10 cellular contexts compared by ENCODE assay signal in genomic region chr20:50638015-50638847, GRCh38. TPM values are rescaled to one million over a fixed set of nuclear protein-coding genes. Genes with fewer than 3 reads are reported as not detected.
DNase-seq lines count a peak whose midpoint lies in the region; ATAC-seq, FAIRE-seq and TF ChIP-seq lines count a peak whose summit lies in the region.
"Not testable (repeated sequence)": the region's sequence is repeated elsewhere in the genome, so short reads cannot be mapped to it uniquely, and the experiment has no call there.
"Had no signal": no experiment of that assay in that cellular context is flagged by ENCODE, and none has a peak within 500 bp of the region (broad histone marks: within the 10 kb centered on the region; RNA-seq: fewer than 3 reads in every experiment).

No MANE protein-coding gene starts in this region.

- FAIRE-seq in bronchial epithelial cell (lab: Jason Lieb, UNC) = not testable (repeated sequence)

- H3K4me1 ChIP-seq in ACC112 (ENCODE audit: control insufficient read depth, insufficient read depth, low read length, unreplicated experiment) (peaks cover 22% of the 10 kb centered on the region), HUES64 (ENCODE audit: insufficient read depth, low read length) (peaks cover 32% of the 10 kb centered on the region)

- H3K27ac ChIP-seq in ACC112 (ENCODE audit: low read depth, low read length) (0 out of 2 replicates have a peak overlapping the region, but pooled peaks have one; percentile 2), HUES64 (ENCODE audit: low read depth, low read length) (peak overlapping the region; percentile 46; the same call in 1 of the 2 replicates)

- H3K9me3 ChIP-seq in HUES64 (ENCODE audit: insufficient read depth, low read depth, low read length); T-helper 17 cell (ENCODE audit: control insufficient read depth, low read length, poor library complexity, severe bottlenecking): not testable (repeated sequence)

- H3K9ac ChIP-seq in HUES64 (ENCODE audit: low read depth, low read length) = not testable (repeated sequence)

- H3K27me3 Mint-ChIP-seq in T-helper 17 cell = peaks cover 14% of the 10 kb centered on the region
- not testable (repeated sequence) for H3K27me3 Mint-ChIP-seq in progenitor cell of endocrine pancreas

- not testable (repeated sequence) for H3K4me3 ChIP-seq in ACC112 (ENCODE audit: low read depth, low read length); HUES64 (ENCODE audit: low read length); bronchial epithelial cell (ENCODE audit: low read depth, low read length); fibroblast of the aortic adventitia (ENCODE audit: low read depth, low read length)

- not testable (repeated sequence) for H3K36me3 Mint-ChIP-seq in T-helper 17 cell (ENCODE audit: low read depth); progenitor cell of endocrine pancreas (ENCODE audit: insufficient read depth)

- H3K4me1 Mint-ChIP-seq in T-helper 17 cell = not testable (repeated sequence)
- H3K4me1 Mint-ChIP-seq in progenitor cell of endocrine pancreas (ENCODE audit: low read depth) = peaks cover 13% of the 10 kb centered on the region

- H3K27ac Mint-ChIP-seq in T-helper 17 cell = peak overlapping the region; percentile 16
- peak overlapping the region; percentile 77 for H3K27ac Mint-ChIP-seq in progenitor cell of endocrine pancreas

- not testable (repeated sequence) for H2AFZ ChIP-seq in ACC112 (ENCODE audit: low read length, unreplicated experiment)

- not testable (repeated sequence) for TF ChIP-seq CTCF in bronchial epithelial cell (IDR thresholded peaks at IDR 0.05; ENCODE audit: insufficient read depth, low read length, severe bottlenecking); fibroblast of the aortic adventitia (IDR thresholded peaks at IDR 0.05; ENCODE audit: insufficient read depth, low read length); progenitor cell of endocrine pancreas (IDR thresholded peaks at IDR 0.05; ENCODE audit: unreplicated experiment)

- WGBS in HUES64 = 51% methylated on average over 10 of the region's 15 CpGs

- H3K27me3 ChIP-seq in ACC112 (ENCODE audit: insufficient read depth, low read length); HUES64 (ENCODE audit: insufficient read depth, low read length); bronchial epithelial cell (ENCODE audit: control insufficient read depth, insufficient read depth, low read length): not testable (repeated sequence)

- not testable (repeated sequence) for H3K9me3 Mint-ChIP-seq in progenitor cell of endocrine pancreas (ENCODE audit: low read depth)

- not testable (repeated sequence) for H3K79me2 ChIP-seq in ACC112 (ENCODE audit: control insufficient read depth, insufficient read depth, low read length, unreplicated experiment)

- not testable (repeated sequence) for ATAC-seq in T-helper 17 cell

- H3K36me3 ChIP-seq in ACC112 (ENCODE audit: insufficient read depth, low read length); HUES64 (ENCODE audit: insufficient read depth, low read length); bronchial epithelial cell (ENCODE audit: control insufficient read depth, insufficient read depth, low read length): not testable (repeated sequence)

- not testable (repeated sequence) for H3K4me3 Mint-ChIP-seq in T-helper 17 cell; progenitor cell of endocrine pancreas (ENCODE audit: low read depth)

- DNase-seq in GM03348 (ENCODE audit: low spot score) (peak; percentile 53), bronchial epithelial cell (ENCODE audit: low read depth) (peak; percentile 67), fibroblast of the aortic adventitia (ENCODE audit: low read depth) (peak; percentile 83), kidney glomerular epithelial cell (lab: John Stamatoyannopoulos, UW) (peak; percentile 46)
- DNase-seq in T-helper 17 cell; progenitor cell of endocrine pancreas (ENCODE audit: low spot score, unreplicated experiment): not testable (repeated sequence)

RNA-seq across cellular contexts. Expression of gene RIPOR3, which starts 53.1 kb away (rescaled TPM):
- 0.85 TPM for polyA plus RNA-seq in HUES64 (2013, experiment 1 of 2)
- polyA plus RNA-seq in HUES64 (2013, experiment 2 of 2) = 0.89 TPM
- 1 to 10 TPM in 1 of 2 donors, not detected in 1; 2.1 TPM for total RNA-seq in T-helper 17 cell
- under 0.01 and 0.53 TPM in 2 replicates for total RNA-seq in bronchial epithelial cell
- 1.6 and 6.5 TPM in 2 replicates for total RNA-seq in fibroblast of the aortic adventitia (ENCODE audit: low replicate concordance)
- 0.29 and 0.31 TPM in 2 replicates for total RNA-seq in progenitor cell of endocrine pancreas
- total RNA-seq: activated CD8-positive, alpha-beta T cell treated with anti-CD3 and anti-CD28 coated beads, Interleukin-2, amount 10 ng/mL, durations not matched to agents 7 days and 5 days; CD4-positive, alpha-beta memory T cell had no signal
